ENCODE assay signal across 19 cellular contexts in the genomic region with DNA sequence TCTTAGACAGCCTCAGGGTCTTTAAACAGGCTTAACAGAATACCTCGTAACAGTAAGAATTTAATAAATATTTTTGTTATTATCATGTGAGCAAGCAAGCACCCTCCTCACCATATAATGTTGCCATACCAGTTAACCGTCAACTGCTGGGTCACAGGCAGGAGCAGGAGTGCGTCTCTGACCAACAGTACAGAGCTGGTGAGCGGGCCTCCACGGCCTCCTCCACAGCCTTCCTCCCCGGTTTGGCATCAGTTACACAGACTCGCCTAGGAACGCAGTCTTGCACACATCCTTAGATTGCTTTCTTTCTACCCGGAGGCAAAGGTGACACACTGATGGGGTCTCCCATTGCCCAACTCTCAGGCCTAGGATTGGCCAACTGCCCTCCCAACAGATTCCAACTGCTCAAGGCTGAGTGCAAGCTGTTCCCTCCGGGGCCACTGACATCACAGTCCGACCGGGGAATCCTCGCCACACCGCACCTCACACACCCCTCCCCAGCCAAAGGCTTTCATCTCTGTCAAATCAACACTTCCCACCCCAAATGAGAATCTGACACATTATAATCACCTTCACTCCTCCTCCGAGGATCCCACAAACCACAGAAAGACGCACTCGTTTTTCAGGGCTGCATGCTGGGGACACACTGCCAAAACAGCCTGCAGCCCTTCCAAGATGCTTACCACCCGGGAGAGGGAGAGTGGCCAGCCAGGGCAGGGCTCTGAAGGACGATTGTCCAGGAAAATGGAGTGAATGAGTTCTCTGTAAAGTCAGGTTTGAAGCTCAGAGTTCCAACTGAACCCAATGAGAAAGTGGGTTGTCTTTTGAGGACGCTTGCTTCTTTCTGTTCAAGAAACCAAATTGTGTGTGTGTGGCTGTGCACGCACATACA.
A peak's percentile ranks its signal among the peaks of the same experiment; 100 is the strongest.
DNase-seq lines count a peak whose midpoint lies in the region; ATAC-seq, FAIRE-seq and TF ChIP-seq lines count a peak whose summit lies in the region.
"Had no signal": no experiment of that assay in that cellular context is flagged by ENCODE, and none has a peak within 500 bp of the region (broad histone marks: within the 10 kb centered on the region; RNA-seq: fewer than 3 reads in every experiment).

No MANE protein-coding gene starts in this region.

- DNase-seq in heart left ventricle (no peak), left ventricle myocardium inferior (no peak), bronchial epithelial cell (ENCODE audit: low read depth) (no peak), nephron progenitor cell (no peak), thyroid gland (no peak), erythroblast (lab: John Stamatoyannopoulos, UW) (no peak), tibial nerve (ENCODE audit: low spot score in 2 of 2) (no peak), superior temporal gyrus (ENCODE audit: extremely low spot score) (no peak)
- DNase-seq: BE2C; Caco-2; CD4-positive, CD25-positive, alpha-beta regulatory T cell; NCI-H1092 treated with DMSO at 0.1 percent for 48 hours; NCI-H146; NCI-H2029 treated with DMSO at 0.1 percent for 48 hours; NCI-H2171 treated with DMSO at 0.1 percent for 48 hours; NCI-H446 had no signal

- intact Hi-C loops in heart left ventricle (cut with DNase I): no loop called here
- intact Hi-C loops in left ventricle myocardium inferior (cut with micrococcal nuclease): no loop called here
- intact Hi-C loops in thyroid gland (cut with DNase I): no loop called here

- TF ChIP-seq CTCF in heart left ventricle (IDR thresholded peaks at IDR 0.05) (no peak), left ventricle myocardium inferior (IDR thresholded peaks at IDR 0.05; ENCODE audit: borderline replicate concordance) (no peak), bronchial epithelial cell (IDR thresholded peaks at IDR 0.05; ENCODE audit: insufficient read depth, low read length, severe bottlenecking) (no peak), nephron progenitor cell (IDR thresholded peaks at IDR 0.05) (no peak), thyroid gland (IDR thresholded peaks at IDR 0.05) (no peak), tibial nerve (IDR thresholded peaks at IDR 0.05) (no peak)

- FAIRE-seq in bronchial epithelial cell (lab: Jason Lieb, UNC): peak; percentile 32
- FAIRE-seq: GM12878, K562 had no signal

- TF ChIP-seq POLR2A in heart left ventricle (IDR thresholded peaks at IDR 0.05): no peak
- TF ChIP-seq POLR2A in thyroid gland (IDR thresholded peaks at IDR 0.05): no peak
- no peak for TF ChIP-seq POLR2A in erythroblast (IDR thresholded peaks at IDR 0.05; ENCODE audit: low read length)
- TF ChIP-seq POLR2A in tibial nerve (IDR thresholded peaks at IDR 0.05): no peak

- H3K27me3 Mint-ChIP-seq in nephron progenitor cell (ENCODE audit: low read depth, poor library complexity): peaks cover 4% of the 10 kb centered on the region
- H3K27me3 Mint-ChIP-seq: CD4-positive, CD25-positive, alpha-beta regulatory T cell had no signal

- peak overlapping the region; percentile 23 for H3K27ac Mint-ChIP-seq in nephron progenitor cell
- H3K27ac Mint-ChIP-seq: CD4-positive, CD25-positive, alpha-beta regulatory T cell had no signal

- ATAC-seq in heart left ventricle: peak in 3 of 4 donors; percentile 31 to 60 (median 33)
- ATAC-seq: GM12878, HCT116, K562 had no signal

- no peak for TF ChIP-seq EP300 in tibial nerve (IDR thresholded peaks at IDR 0.05)

- H3K9me3 ChIP-seq in heart left ventricle (peaks cover 0 to 2% (median 0%) of the 10 kb centered on the region in 12 donors), left ventricle myocardium inferior (replicated peaks) (no peaks in the 10 kb centered on the region), thyroid gland (no peaks in the 10 kb centered on the region), tibial nerve (no peaks in the 10 kb centered on the region)
- H3K9me3 ChIP-seq: BE2C, Caco-2 had no signal

- WGBS in heart left ventricle, 4 donors: 80 to 84% (median 82%) methylated on average over 21 of the region's 21 CpGs
- 88 to 92% methylated on average over 19 to 21 of the region's 21 CpGs for WGBS in thyroid gland, 2 donors
- 82 to 83% methylated on average over 20 to 21 of the region's 21 CpGs for WGBS in tibial nerve, 2 donors

- H3K9me3 Mint-ChIP-seq in nephron progenitor cell: peaks cover 17% of the 10 kb centered on the region

- H3K4me1 ChIP-seq in heart left ventricle: peaks cover 0 to 22% (median 4%) of the 10 kb centered on the region in 12 donors
- peaks cover 25% of the 10 kb centered on the region for H3K4me1 ChIP-seq in left ventricle myocardium inferior
- peaks cover 24 to 30% of the 10 kb centered on the region in 2 donors for H3K4me1 ChIP-seq in thyroid gland
- H3K4me1 ChIP-seq in tibial nerve: no peaks in the 10 kb centered on the region
- H3K4me1 ChIP-seq: BE2C, Caco-2 had no signal

- H3K4me3 ChIP-seq in heart left ventricle: no peak overlapping the region
- no peak overlapping the region for H3K4me3 ChIP-seq in left ventricle myocardium inferior
- H3K4me3 ChIP-seq in bronchial epithelial cell (ENCODE audit: low read depth, low read length): no peak overlapping the region
- no peak overlapping the region for H3K4me3 ChIP-seq in thyroid gland (replicated peaks in 1 of 3)
- no peak overlapping the region for H3K4me3 ChIP-seq in tibial nerve
- H3K4me3 ChIP-seq: GM12878, K562 had no signal

- peaks cover 25% of the 10 kb centered on the region for H3K36me3 Mint-ChIP-seq in nephron progenitor cell (ENCODE audit: low read depth)
- H3K36me3 Mint-ChIP-seq: CD4-positive, CD25-positive, alpha-beta regulatory T cell had no signal

- H3K4me1 Mint-ChIP-seq in nephron progenitor cell: peaks cover 13% of the 10 kb centered on the region
- H3K4me1 Mint-ChIP-seq: CD4-positive, CD25-positive, alpha-beta regulatory T cell had no signal

- H3K27me3 ChIP-seq in heart left ventricle: no peaks in the 10 kb centered on the region
- no peaks in the 10 kb centered on the region for H3K27me3 ChIP-seq in left ventricle myocardium inferior (ENCODE audit: low read depth)
- no peaks in the 10 kb centered on the region for H3K27me3 ChIP-seq in bronchial epithelial cell (ENCODE audit: control insufficient read depth, insufficient read depth, low read length)
- no peaks in the 10 kb centered on the region for H3K27me3 ChIP-seq in thyroid gland
- H3K27me3 ChIP-seq in tibial nerve: no peaks in the 10 kb centered on the region
- H3K27me3 ChIP-seq: BE2C had no signal

- no peak overlapping the region for H3K4me3 Mint-ChIP-seq in nephron progenitor cell
- H3K4me3 Mint-ChIP-seq: CD4-positive, CD25-positive, alpha-beta regulatory T cell had no signal

- no peak overlapping the region for H3K27ac ChIP-seq in heart left ventricle
- H3K27ac ChIP-seq in left ventricle myocardium inferior (replicated peaks): no peak overlapping the region
- H3K27ac ChIP-seq in thyroid gland: peak overlapping the region in 2 of 3 donors; percentile 50 to 81
- H3K27ac ChIP-seq in tibial nerve: no peak overlapping the region

- H3K36me3 ChIP-seq in heart left ventricle (no peaks in the 10 kb centered on the region), left ventricle myocardium inferior (no peaks in the 10 kb centered on the region), bronchial epithelial cell (ENCODE audit: control insufficient read depth, insufficient read depth, low read length) (no peaks in the 10 kb centered on the region), thyroid gland (no peaks in the 10 kb centered on the region), tibial nerve (no peaks in the 10 kb centered on the region)
- H3K36me3 ChIP-seq: BE2C had no signal

Comparison
In these comparisons a context has a peak if more than half of its experiments do, and no peak if none do; other contexts are left out.
1. H3K27ac ChIP-seq: peak in thyroid gland (2 of 3); none in heart left ventricle (0 of 12), left ventricle myocardium inferior (single experiment) and tibial nerve (0 of 4).